11 cellular contexts compared by ENCODE assay signal in genomic region chr2:31835450-31835849, GRCh38.
"Had no signal": no experiment of that assay in that cellular context is flagged by ENCODE, and none has a peak within 500 bp of the region (broad histone marks: within the 10 kb centered on the region; RNA-seq: fewer than 3 reads in every experiment).

No MANE protein-coding gene starts in this region.

- H3K27ac ChIP-seq: GM23248 had no signal

- H3K9me3 ChIP-seq: HAP-1 had no signal

- ATAC-seq: GM23338, HCT116 had no signal

- H3K4me1 ChIP-seq: HAP-1 had no signal

- H3K4me3 ChIP-seq: GM23248, GM23338, HAP-1 had no signal

- FAIRE-seq: H1, H54 had no signal

- DNase-seq: GM23248, GOT3, H7, H9, HCEC 1CT, HFFc6 had no signal

- H3K36me3 ChIP-seq: HAP-1 had no signal
